8 cellular contexts compared by ENCODE assay signal in the genomic region with DNA sequence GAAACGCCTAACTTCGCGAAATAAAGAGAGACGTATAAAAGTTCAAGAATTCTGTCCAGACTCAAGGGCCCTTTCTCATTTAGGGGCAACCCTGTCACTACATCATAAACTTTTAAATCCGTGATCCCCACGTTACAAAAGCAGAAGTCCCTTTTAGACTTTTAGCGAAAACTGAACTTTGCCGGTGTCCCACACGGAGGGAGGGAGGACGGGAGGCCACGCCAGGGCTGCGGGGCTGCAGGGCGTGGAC. TPM values are rescaled to one million over a fixed set of nuclear protein-coding genes. Genes with fewer than 3 reads are reported as not detected.
DNase-seq lines count a peak whose midpoint lies in the region; ATAC-seq and TF ChIP-seq lines count a peak whose summit lies in the region.

No MANE protein-coding gene starts in this region.

- TF ChIP-seq EP300 in ovary (IDR thresholded peaks at IDR 0.05) = no peak

- H3K4me3 ChIP-seq in ovary = peak overlapping the region; percentile 67

- no peaks in the 10 kb centered on the region for H3K9me3 ChIP-seq in ovary

- no peak for DNase-seq in T-helper 1 cell
- peak; percentile 3 for DNase-seq in NOMO-1 treated with DMSO at 0.1 percent for 48 hours (lab: John Stamatoyannopoulos, UW; ENCODE audit: unreplicated experiment)
- peak in 1 of 3 experiments; percentile 28 for DNase-seq in effector memory CD8-positive, alpha-beta T cell
- DNase-seq in ovary = no peak
- no peak for DNase-seq in NCI-H524 treated with DMSO at 0.1 percent for 48 hours (lab: John Stamatoyannopoulos, UW)
- no peak for DNase-seq in stimulated activated CD4-positive, alpha-beta T cell treated with anti-CD3 and anti-CD28 coated beads, Interleukin-2, amount 100 ng/mL, for 24 hours

- no peak overlapping the region for H3K27ac ChIP-seq in ovary

- ATAC-seq in effector memory CD8-positive, alpha-beta T cell (replicated peaks) = peak; percentile 18
- no peak for ATAC-seq in GM18520 (IDR thresholded peaks at IDR 0.05; ENCODE audit: unreplicated experiment)

- TF ChIP-seq POLR2A in ovary (IDR thresholded peaks at IDR 0.05) = no peak

- H3K4me3 Mint-ChIP-seq in T-helper 1 cell treated with Interleukin-12 subunit alpha and Interleukin-12 subunit beta and Interleukin-4 antibody, amounts not matched to agents 30 μg/mL and 1 μg/mL, for 36 hours = peak overlapping the region; percentile 80
- H3K4me3 Mint-ChIP-seq in effector memory CD8-positive, alpha-beta T cell = peak overlapping the region; percentile 94 to 98

- 0% methylated on average over 13 of the region's 13 CpGs for WGBS in ovary, 3 donors

- intact Hi-C loops in ovary (cut with DNase I) = no loop called here

- TF ChIP-seq CTCF in ovary (IDR thresholded peaks at IDR 0.05) = no peak

- H3K4me1 Mint-ChIP-seq in T-helper 1 cell treated with Interleukin-12 subunit alpha and Interleukin-12 subunit beta and Interleukin-4 antibody, amounts not matched to agents 30 μg/mL and 1 μg/mL, for 36 hours (ENCODE audit: low read depth) = peaks cover 37% of the 10 kb centered on the region
- H3K4me1 Mint-ChIP-seq in effector memory CD8-positive, alpha-beta T cell (ENCODE audit: low read depth in 2 of 2) = peaks cover 41 to 51% of the 10 kb centered on the region in 2 donors

- H3K36me3 ChIP-seq in ovary = no peaks in the 10 kb centered on the region

- H3K27ac Mint-ChIP-seq in T-helper 1 cell treated with Interleukin-12 subunit alpha and Interleukin-12 subunit beta and Interleukin-4 antibody, amounts not matched to agents 30 μg/mL and 1 μg/mL, for 36 hours = peak overlapping the region; percentile 19
- H3K27ac Mint-ChIP-seq in effector memory CD8-positive, alpha-beta T cell = peak overlapping the region; percentile 95 to 96

- peaks cover 8% of the 10 kb centered on the region for H3K36me3 Mint-ChIP-seq in T-helper 1 cell treated with Interleukin-12 subunit alpha and Interleukin-12 subunit beta and Interleukin-4 antibody, amounts not matched to agents 30 μg/mL and 1 μg/mL, for 36 hours (ENCODE audit: low read depth)
- peaks cover 10% of the 10 kb centered on the region for H3K36me3 Mint-ChIP-seq in effector memory CD8-positive, alpha-beta T cell (ENCODE audit: insufficient read depth)

- no peaks in the 10 kb centered on the region for H3K27me3 ChIP-seq in ovary

- H3K4me1 ChIP-seq in ovary (ENCODE audit: insufficient read depth) = no peaks in the 10 kb centered on the region

- no peaks in the 10 kb centered on the region for H3K9me3 Mint-ChIP-seq in T-helper 1 cell treated with Interleukin-12 subunit alpha and Interleukin-12 subunit beta and Interleukin-4 antibody, amounts not matched to agents 30 μg/mL and 1 μg/mL, for 36 hours
- H3K9me3 Mint-ChIP-seq in effector memory CD8-positive, alpha-beta T cell = no peaks in the 10 kb centered on the region

- peaks cover 26% of the 10 kb centered on the region for H3K27me3 Mint-ChIP-seq in T-helper 1 cell treated with Interleukin-12 subunit alpha and Interleukin-12 subunit beta and Interleukin-4 antibody, amounts not matched to agents 30 μg/mL and 1 μg/mL, for 36 hours (ENCODE audit: low read depth)
- no peaks in the 10 kb centered on the region for H3K27me3 Mint-ChIP-seq in effector memory CD8-positive, alpha-beta T cell

RNA-seq across cellular contexts. Expression of a gene that starts 0.5 kb away (rescaled TPM):
- 1 to 10 TPM; 1.7 to 7.0 (median 4.3) TPM for total RNA-seq in ovary
- polyA plus RNA-seq in ovary = 10 to 100 TPM in 1 of 2 donors, 1 to 10 TPM in 1; 6.6 to 28.5 TPM
